In genomic region chr13:99307247-99307646, GRCh38 we compare ENCODE assay signal across 8 cellular contexts. TPM values are rescaled to one million over a fixed set of nuclear protein-coding genes. Genes with fewer than 3 reads are reported as not detected.
DNase-seq lines count a peak whose midpoint lies in the region; ATAC-seq and TF ChIP-seq lines count a peak whose summit lies in the region.

TSS of gene GPR183 (minus strand) at chr13:99307399. CDS start at chr13:99296145, 11,254 bp downstream.

- TF ChIP-seq CTCF in GM06990 (IDR thresholded peaks at IDR 0.05; ENCODE audit: insufficient read depth, low read length, poor library complexity, severe bottlenecking), result no peak
- no peak for TF ChIP-seq CTCF in endothelial cell (IDR thresholded peaks at IDR 0.05; ENCODE audit: unreplicated experiment)

- H3K4me3 Mint-ChIP-seq in memory B cell, result peak within 1 kb of the TSS; percentile 97
- no peak within 1 kb of the TSS for H3K4me3 Mint-ChIP-seq in endothelial cell (ENCODE audit: unreplicated experiment)

- DNase-seq in GM06990 (ENCODE audit: extremely low read depth, insufficient read length) (no peak), astrocyte of the hippocampus (ENCODE audit: low read depth, low spot score) (peak; percentile 61), memory B cell (ENCODE audit: low spot score in 2 of 2) (peak in 1 of 2 donors; percentile 80), endothelial cell (ENCODE audit: low spot score) (no peak), NCI-H1105 (lab: John Stamatoyannopoulos, UW) (no peak), HuH-7.5 (ENCODE audit: low spot score) (no peak)

- peaks cover 32% of the 10 kb centered on the region for H3K4me1 Mint-ChIP-seq in memory B cell
- no peaks in the 10 kb centered on the region for H3K4me1 Mint-ChIP-seq in endothelial cell (ENCODE audit: unreplicated experiment)

- H3K4me3 ChIP-seq in GM06990 (replicated peaks; ENCODE audit: low read depth, low read length), result peak within 1 kb of the TSS; percentile 60

- no peaks in the 10 kb centered on the region for H3K36me3 ChIP-seq in GM06990 (ENCODE audit: control insufficient read depth, insufficient read depth, low read length)

- no peaks in the 10 kb centered on the region for H3K27me3 Mint-ChIP-seq in memory B cell
- no peaks in the 10 kb centered on the region for H3K27me3 Mint-ChIP-seq in endothelial cell (ENCODE audit: unreplicated experiment)

- H3K27ac Mint-ChIP-seq in memory B cell (peak within 1 kb of the TSS; percentile 87), endothelial cell (ENCODE audit: unreplicated experiment) (no peak within 1 kb of the TSS)

- no peaks in the 10 kb centered on the region for H3K27me3 ChIP-seq in GM06990 (replicated peaks; ENCODE audit: control insufficient read depth, insufficient read depth, low read length)

- ATAC-seq in GM21447 (IDR thresholded peaks at IDR 0.05; ENCODE audit: unreplicated experiment) (peak; percentile 60), HG03575 (IDR thresholded peaks at IDR 0.05; ENCODE audit: extremely low read depth, insufficient number of reproducible peaks, low FRiP score, unreplicated experiment) (peak; percentile 44), memory B cell (ENCODE audit: low read depth) (peak; percentile 79)

- H3K36me3 Mint-ChIP-seq in memory B cell (peaks cover 34% of the 10 kb centered on the region), endothelial cell (ENCODE audit: low read depth, unreplicated experiment) (no peaks in the 10 kb centered on the region)

- H3K9me3 Mint-ChIP-seq in memory B cell, result no peaks in the 10 kb centered on the region
- no peaks in the 10 kb centered on the region for H3K9me3 Mint-ChIP-seq in endothelial cell (ENCODE audit: unreplicated experiment)

RNA-seq across cellular contexts. Expression of gene GPR183, which starts in this region (rescaled TPM):
- total RNA-seq in endothelial cell (ENCODE audit: unreplicated experiment), result not detected
